In the genomic region with DNA sequence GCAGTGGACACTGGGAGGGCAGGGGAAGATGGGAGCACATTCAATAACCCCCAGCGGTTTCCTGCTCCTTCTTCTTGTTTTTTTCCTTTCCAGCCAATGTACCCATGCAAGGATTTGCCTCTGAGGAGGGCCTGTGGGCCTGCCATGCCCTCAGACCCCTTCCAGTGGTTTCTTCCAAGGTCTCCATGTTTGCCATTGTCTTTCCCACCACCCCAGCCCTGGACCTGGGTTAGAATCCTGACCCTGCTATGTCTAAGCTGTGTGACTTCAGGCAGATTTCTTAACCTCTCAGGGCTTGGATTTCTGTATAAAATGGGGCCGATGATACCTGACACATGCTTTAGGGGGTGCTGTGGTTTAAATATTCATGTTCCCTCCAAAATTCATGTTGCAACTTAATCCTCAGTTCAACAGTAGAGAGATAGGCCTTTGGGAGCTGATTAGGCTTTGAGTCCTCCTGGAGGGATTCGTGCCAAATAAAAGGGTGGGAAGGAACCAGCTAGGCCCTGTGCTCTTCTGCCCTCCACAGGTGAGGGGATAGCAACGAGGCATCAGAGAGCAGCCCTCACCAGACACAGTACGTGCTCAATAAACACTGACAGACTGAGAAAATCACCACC, we compare ENCODE assay signal across 1 cellular context.
A peak's percentile ranks its signal among the peaks of the same experiment; 100 is the strongest.
TF ChIP-seq lines count a peak whose summit lies in the region.

No MANE protein-coding gene starts in this region.

TF ChIP-seq in K562, 482 proteins besides CTCF, POLR2A, EP300 and RAD21 (continued from another document and continues in another):
- TF ChIP-seq SPI1 (IDR thresholded peaks at IDR 0.05; ENCODE audit: borderline replicate concordance, low read depth, low read length) (no peak), GTF2A2 (tag; IDR thresholded peaks at IDR 0.05) (no peak), ZNF282 (CRISPR knock-in tag; IDR thresholded peaks at IDR 0.05) (no peak), TAF15 (IDR thresholded peaks at IDR 0.05; ENCODE audit: low read depth, low read length) (no peak), WHSC1 (IDR thresholded peaks at IDR 0.05; ENCODE audit: low read length) (no peak), TRIM24 (IDR thresholded peaks at IDR 0.05) (peak; percentile 65 to 68), ELF1 (tag; IDR thresholded peaks at IDR 0.05) (no peak), ZBTB17 (CRISPR knock-in tag; IDR thresholded peaks at IDR 0.05) (no peak), KDM2B (CRISPR knock-in tag; IDR thresholded peaks at IDR 0.05) (no peak), RBM25 (IDR thresholded peaks at IDR 0.05; ENCODE audit: low read depth, low read length, severe bottlenecking) (peak; percentile 81), MED1 (CRISPR knock-in tag; IDR thresholded peaks at IDR 0.05; ENCODE audit: borderline replicate concordance) (no peak), RUNX1 (IDR thresholded peaks at IDR 0.05; ENCODE audit: low read depth) (no peak), COPS2 (conservative IDR thresholded peaks at IDR 0.05) (no peak), BRD9 (IDR thresholded peaks at IDR 0.05; ENCODE audit: low read depth, partially characterized antibody) (peak; percentile 43), ZNF436 (CRISPR knock-in tag; IDR thresholded peaks at IDR 0.05) (no peak), CREBBP (IDR thresholded peaks at IDR 0.05; ENCODE audit: low read depth, low read length) (no peak), ZNF507 (tag; conservative IDR thresholded peaks at IDR 0.05) (no peak), TEAD4 (IDR thresholded peaks at IDR 0.05; ENCODE audit: low read length) (no peak), TEAD4 (CRISPR knock-in tag; IDR thresholded peaks at IDR 0.05; ENCODE audit: borderline replicate concordance) (no peak), ZNF764 (CRISPR knock-in tag; IDR thresholded peaks at IDR 0.05; ENCODE audit: low read depth) (no peak), SP1 (CRISPR knock-in tag; IDR thresholded peaks at IDR 0.05) (no peak), GTF2E2 (tag; IDR thresholded peaks at IDR 0.05) (no peak), ZSCAN32 (CRISPR knock-in tag; IDR thresholded peaks at IDR 0.05) (no peak), ZNF143 (CRISPR knock-in tag; IDR thresholded peaks at IDR 0.05) (no peak), SRF (CRISPR knock-in tag; IDR thresholded peaks at IDR 0.05) (no peak), SIN3B (IDR thresholded peaks at IDR 0.05; ENCODE audit: low read depth) (no peak)
- TF ChIP-seq, protein P1, sequence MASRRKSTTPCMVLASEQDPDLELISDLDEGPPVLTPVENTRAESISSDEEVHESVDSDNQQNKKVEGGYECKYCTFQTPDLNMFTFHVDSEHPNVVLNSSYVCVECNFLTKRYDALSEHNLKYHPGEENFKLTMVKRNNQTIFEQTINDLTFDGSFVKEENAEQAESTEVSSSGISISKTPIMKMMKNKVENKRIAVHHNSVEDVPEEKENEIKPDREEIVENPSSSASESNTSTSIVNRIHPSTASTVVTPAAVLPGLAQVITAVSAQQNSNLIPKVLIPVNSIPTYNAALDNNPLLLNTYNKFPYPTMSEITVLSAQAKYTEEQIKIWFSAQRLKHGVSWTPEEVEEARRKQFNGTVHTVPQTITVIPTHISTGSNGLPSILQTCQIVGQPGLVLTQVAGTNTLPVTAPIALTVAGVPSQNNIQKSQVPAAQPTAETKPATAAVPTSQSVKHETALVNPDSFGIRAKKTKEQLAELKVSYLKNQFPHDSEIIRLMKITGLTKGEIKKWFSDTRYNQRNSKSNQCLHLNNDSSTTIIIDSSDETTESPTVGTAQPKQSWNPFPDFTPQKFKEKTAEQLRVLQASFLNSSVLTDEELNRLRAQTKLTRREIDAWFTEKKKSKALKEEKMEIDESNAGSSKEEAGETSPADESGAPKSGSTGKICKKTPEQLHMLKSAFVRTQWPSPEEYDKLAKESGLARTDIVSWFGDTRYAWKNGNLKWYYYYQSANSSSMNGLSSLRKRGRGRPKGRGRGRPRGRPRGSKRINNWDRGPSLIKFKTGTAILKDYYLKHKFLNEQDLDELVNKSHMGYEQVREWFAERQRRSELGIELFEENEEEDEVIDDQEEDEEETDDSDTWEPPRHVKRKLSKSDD (conservative IDR thresholded peaks at IDR 0.05; ENCODE audit: low read length) = no peak
- TF ChIP-seq, protein P2, sequence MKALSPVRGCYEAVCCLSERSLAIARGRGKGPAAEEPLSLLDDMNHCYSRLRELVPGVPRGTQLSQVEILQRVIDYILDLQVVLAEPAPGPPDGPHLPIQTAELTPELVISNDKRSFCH (CRISPR knock-in tag; IDR thresholded peaks at IDR 0.05) = no peak
- TF ChIP-seq, protein P2 (tag; IDR thresholded peaks at IDR 0.05) = no peak
- TF ChIP-seq, protein P3, sequence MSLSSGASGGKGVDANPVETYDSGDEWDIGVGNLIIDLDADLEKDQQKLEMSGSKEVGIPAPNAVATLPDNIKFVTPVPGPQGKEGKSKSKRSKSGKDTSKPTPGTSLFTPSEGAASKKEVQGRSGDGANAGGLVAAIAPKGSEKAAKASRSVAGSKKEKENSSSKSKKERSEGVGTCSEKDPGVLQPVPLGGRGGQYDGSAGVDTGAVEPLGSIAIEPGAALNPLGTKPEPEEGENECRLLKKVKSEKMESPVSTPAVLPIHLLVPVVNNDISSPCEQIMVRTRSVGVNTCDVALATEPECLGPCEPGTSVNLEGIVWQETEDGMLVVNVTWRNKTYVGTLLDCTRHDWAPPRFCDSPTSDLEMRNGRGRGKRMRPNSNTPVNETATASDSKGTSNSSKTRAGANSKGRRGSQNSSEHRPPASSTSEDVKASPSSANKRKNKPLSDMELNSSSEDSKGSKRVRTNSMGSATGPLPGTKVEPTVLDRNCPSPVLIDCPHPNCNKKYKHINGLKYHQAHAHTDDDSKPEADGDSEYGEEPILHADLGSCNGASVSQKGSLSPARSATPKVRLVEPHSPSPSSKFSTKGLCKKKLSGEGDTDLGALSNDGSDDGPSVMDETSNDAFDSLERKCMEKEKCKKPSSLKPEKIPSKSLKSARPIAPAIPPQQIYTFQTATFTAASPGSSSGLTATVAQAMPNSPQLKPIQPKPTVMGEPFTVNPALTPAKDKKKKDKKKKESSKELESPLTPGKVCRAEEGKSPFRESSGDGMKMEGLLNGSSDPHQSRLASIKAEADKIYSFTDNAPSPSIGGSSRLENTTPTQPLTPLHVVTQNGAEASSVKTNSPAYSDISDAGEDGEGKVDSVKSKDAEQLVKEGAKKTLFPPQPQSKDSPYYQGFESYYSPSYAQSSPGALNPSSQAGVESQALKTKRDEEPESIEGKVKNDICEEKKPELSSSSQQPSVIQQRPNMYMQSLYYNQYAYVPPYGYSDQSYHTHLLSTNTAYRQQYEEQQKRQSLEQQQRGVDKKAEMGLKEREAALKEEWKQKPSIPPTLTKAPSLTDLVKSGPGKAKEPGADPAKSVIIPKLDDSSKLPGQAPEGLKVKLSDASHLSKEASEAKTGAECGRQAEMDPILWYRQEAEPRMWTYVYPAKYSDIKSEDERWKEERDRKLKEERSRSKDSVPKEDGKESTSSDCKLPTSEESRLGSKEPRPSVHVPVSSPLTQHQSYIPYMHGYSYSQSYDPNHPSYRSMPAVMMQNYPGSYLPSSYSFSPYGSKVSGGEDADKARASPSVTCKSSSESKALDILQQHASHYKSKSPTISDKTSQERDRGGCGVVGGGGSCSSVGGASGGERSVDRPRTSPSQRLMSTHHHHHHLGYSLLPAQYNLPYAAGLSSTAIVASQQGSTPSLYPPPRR (CRISPR knock-in tag; IDR thresholded peaks at IDR 0.05; ENCODE audit: borderline replicate concordance) = no peak
- TF ChIP-seq, protein P4, sequence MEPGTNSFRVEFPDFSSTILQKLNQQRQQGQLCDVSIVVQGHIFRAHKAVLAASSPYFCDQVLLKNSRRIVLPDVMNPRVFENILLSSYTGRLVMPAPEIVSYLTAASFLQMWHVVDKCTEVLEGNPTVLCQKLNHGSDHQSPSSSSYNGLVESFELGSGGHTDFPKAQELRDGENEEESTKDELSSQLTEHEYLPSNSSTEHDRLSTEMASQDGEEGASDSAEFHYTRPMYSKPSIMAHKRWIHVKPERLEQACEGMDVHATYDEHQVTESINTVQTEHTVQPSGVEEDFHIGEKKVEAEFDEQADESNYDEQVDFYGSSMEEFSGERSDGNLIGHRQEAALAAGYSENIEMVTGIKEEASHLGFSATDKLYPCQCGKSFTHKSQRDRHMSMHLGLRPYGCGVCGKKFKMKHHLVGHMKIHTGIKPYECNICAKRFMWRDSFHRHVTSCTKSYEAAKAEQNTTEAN (CRISPR knock-in tag; IDR thresholded peaks at IDR 0.05) = no peak
- TF ChIP-seq, protein P5, sequence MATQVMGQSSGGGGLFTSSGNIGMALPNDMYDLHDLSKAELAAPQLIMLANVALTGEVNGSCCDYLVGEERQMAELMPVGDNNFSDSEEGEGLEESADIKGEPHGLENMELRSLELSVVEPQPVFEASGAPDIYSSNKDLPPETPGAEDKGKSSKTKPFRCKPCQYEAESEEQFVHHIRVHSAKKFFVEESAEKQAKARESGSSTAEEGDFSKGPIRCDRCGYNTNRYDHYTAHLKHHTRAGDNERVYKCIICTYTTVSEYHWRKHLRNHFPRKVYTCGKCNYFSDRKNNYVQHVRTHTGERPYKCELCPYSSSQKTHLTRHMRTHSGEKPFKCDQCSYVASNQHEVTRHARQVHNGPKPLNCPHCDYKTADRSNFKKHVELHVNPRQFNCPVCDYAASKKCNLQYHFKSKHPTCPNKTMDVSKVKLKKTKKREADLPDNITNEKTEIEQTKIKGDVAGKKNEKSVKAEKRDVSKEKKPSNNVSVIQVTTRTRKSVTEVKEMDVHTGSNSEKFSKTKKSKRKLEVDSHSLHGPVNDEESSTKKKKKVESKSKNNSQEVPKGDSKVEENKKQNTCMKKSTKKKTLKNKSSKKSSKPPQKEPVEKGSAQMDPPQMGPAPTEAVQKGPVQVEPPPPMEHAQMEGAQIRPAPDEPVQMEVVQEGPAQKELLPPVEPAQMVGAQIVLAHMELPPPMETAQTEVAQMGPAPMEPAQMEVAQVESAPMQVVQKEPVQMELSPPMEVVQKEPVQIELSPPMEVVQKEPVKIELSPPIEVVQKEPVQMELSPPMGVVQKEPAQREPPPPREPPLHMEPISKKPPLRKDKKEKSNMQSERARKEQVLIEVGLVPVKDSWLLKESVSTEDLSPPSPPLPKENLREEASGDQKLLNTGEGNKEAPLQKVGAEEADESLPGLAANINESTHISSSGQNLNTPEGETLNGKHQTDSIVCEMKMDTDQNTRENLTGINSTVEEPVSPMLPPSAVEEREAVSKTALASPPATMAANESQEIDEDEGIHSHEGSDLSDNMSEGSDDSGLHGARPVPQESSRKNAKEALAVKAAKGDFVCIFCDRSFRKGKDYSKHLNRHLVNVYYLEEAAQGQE (CRISPR knock-in tag; IDR thresholded peaks at IDR 0.05; ENCODE audit: low read depth) = no peak
- TF ChIP-seq, protein P6, sequence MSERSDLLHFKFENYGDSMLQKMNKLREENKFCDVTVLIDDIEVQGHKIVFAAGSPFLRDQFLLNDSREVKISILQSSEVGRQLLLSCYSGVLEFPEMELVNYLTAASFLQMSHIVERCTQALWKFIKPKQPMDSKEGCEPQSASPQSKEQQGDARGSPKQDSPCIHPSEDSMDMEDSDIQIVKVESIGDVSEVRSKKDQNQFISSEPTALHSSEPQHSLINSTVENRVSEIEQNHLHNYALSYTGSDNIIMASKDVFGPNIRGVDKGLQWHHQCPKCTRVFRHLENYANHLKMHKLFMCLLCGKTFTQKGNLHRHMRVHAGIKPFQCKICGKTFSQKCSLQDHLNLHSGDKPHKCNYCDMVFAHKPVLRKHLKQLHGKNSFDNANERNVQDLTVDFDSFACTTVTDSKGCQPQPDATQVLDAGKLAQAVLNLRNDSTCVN (CRISPR knock-in tag; IDR thresholded peaks at IDR 0.05) = no peak
- TF ChIP-seq, protein P7, sequence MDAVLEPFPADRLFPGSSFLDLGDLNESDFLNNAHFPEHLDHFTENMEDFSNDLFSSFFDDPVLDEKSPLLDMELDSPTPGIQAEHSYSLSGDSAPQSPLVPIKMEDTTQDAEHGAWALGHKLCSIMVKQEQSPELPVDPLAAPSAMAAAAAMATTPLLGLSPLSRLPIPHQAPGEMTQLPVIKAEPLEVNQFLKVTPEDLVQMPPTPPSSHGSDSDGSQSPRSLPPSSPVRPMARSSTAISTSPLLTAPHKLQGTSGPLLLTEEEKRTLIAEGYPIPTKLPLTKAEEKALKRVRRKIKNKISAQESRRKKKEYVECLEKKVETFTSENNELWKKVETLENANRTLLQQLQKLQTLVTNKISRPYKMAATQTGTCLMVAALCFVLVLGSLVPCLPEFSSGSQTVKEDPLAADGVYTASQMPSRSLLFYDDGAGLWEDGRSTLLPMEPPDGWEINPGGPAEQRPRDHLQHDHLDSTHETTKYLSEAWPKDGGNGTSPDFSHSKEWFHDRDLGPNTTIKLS (IDR thresholded peaks at IDR 0.05; ENCODE audit: borderline replicate concordance, low read depth) = no peak
